Comparison of ENCODE assay signal across 8 cellular contexts in the genomic region with DNA sequence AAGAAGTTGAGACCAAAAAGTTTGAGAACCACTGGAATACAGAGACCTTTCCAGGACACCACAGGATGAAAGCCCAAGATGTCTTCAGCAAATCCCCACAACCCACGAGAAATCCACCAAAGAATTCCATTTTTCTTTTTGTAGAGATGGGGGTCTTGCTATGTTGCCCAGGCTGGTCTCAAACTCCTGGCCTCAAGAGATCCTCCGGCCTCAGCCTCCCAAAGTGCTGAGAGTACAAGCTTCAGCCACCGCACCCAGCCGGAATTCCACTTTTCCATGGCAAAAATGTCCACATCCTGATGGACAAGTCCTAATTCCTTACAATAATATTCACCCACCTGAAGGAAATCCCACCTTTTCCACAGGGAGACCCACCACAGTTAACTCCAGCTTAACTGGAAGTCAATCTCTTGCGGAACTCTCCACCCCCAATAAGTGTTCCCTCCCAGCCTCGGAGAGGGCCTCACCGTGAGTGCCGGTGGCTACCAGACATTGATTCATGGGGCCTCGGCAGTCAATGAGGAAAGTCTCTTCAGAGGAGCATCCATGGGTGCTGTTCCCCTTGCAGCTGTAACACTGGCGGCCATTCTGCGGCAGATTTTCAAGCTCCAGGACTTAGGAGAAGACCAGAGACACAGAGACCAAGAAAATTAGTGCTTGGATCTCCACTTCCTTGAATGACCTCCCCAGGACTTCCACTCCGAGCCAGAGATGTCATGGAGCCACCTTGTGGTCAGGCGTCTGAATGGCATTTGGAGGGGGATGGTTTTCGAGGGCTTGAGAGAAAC. TPM values are rescaled to one million over a fixed set of nuclear protein-coding genes. Genes with fewer than 3 reads are reported as not detected.
A peak's percentile ranks its signal among the peaks of the same experiment; 100 is the strongest.
DNase-seq lines count a peak whose midpoint lies in the region; ATAC-seq, FAIRE-seq and TF ChIP-seq lines count a peak whose summit lies in the region.

No MANE protein-coding gene starts in this region.

- CTCF ChIA-PET in activated B cell treated with CpG ODN at 0.5 μM for 24 hours (lab: Charles Lee) (interaction anchor here (2.1 to 2.5 kb wide), 2 partner anchors 97 to 205 kb away, joined by 6 to 7 read pairs; no protein-coding TSS in a partner anchor), endothelial cell of umbilical vein (lab: Charles Lee) (interaction anchor here (0.8 to 3.6 kb wide), 12 partner anchors 10 to 219 kb away, joined by 3 to 27 read pairs (median 4); a partner anchor contains a TSS)

- no peak for TF ChIP-seq POLR2A in endothelial cell of umbilical vein (IDR thresholded peaks at IDR 0.05; ENCODE audit: low read depth, low read length)

- intact Hi-C loops in activated B cell treated with CpG ODN at 0.5 μM for 24 hours (cut with micrococcal nuclease) (loop anchor here (1.0 kb wide), 2 partner anchors 58 to 97 kb away; no protein-coding TSS in a partner anchor), endothelial cell of umbilical vein (cut with micrococcal nuclease) (loop anchor here (1.0 kb wide), 5 partner anchors 56 to 219 kb away; a partner anchor contains a TSS), mucosa of descending colon (cut with DNase I, micrococcal nuclease) (loop anchor here in 1 of 2 donors (10.0 kb wide), 1 partner anchor 117 kb away; a partner anchor contains a TSS)

- H3K4me3 ChIP-seq in endothelial cell of umbilical vein (replicated peaks in 1 of 3; ENCODE audit: insufficient read depth in 1 of 3, low read depth in 1 of 3, low read length in 3 of 3) (peak overlapping the region in 1 of 3 experiments; percentile 7), mucosa of descending colon (no peak overlapping the region)

- H3K4me1 ChIP-seq in endothelial cell of umbilical vein (ENCODE audit: control insufficient read depth, extremely low read depth, insufficient read depth, low read length) (no peaks in the 10 kb centered on the region), mucosa of descending colon (ENCODE audit: low read depth) (no peaks in the 10 kb centered on the region)

- no peak overlapping the region for H3K9ac ChIP-seq in endothelial cell of umbilical vein (replicated peaks; ENCODE audit: extremely low read depth, insufficient read depth, low read length)

- H3K27me3 Mint-ChIP-seq in activated B cell treated with CpG ODN at 0.5 μM for 24 hours: peaks cover 3% of the 10 kb centered on the region

- BruUV-seq in endothelial cell of umbilical vein (replicated peaks; lab: Mats Ljungman, UMichigan): no TSS peak

- dilution Hi-C loops in endothelial cell of umbilical vein (cut with MboI; ENCODE audit: extremely low pct_ligation_motif_present, low sequenced_read_pairs): no loop called here

- TF ChIP-seq CTCF in activated B cell treated with CpG ODN at 0.5 μM for 24 hours (IDR thresholded peaks at IDR 0.05) (peak; percentile 32), endothelial cell of umbilical vein (IDR thresholded peaks at IDR 0.05; ENCODE audit: extremely low read depth in 1 of 2, insufficient read depth in 1 of 2, low read depth in 1 of 2, low read length in 2 of 2) (peak; percentile 82 to 86), mucosa of descending colon (IDR thresholded peaks at IDR 0.05) (peak; percentile 54)

- H3K9me3 ChIP-seq in endothelial cell of umbilical vein (replicated peaks; ENCODE audit: control insufficient read depth, insufficient read depth, low read length): no peaks in the 10 kb centered on the region
- no peaks in the 10 kb centered on the region for H3K9me3 ChIP-seq in mucosa of descending colon

- no peak overlapping the region for H3K4me3 Mint-ChIP-seq in activated B cell treated with CpG ODN at 0.5 μM for 24 hours

- H3K9me1 ChIP-seq in endothelial cell of umbilical vein (replicated peaks; ENCODE audit: control insufficient read depth, extremely low read depth, insufficient read depth, low read length): no peaks in the 10 kb centered on the region

- peak; percentile 96 for FAIRE-seq in endothelial cell of umbilical vein (lab: Jason Lieb, UNC)

- H2AFZ ChIP-seq in endothelial cell of umbilical vein (ENCODE audit: low read depth, low read length): peak overlapping the region; percentile 25

- H3K27ac ChIP-seq in endothelial cell of umbilical vein (ENCODE audit: insufficient read depth, low read depth, low read length): no peak overlapping the region

- H3K79me2 ChIP-seq in endothelial cell of umbilical vein (ENCODE audit: control insufficient read depth, insufficient read depth, low read length): no peaks in the 10 kb centered on the region

- POLR2A ChIA-PET in activated B cell treated with CpG ODN at 0.5 μM for 24 hours (lab: Charles Lee): no interaction called here
- POLR2A ChIA-PET in endothelial cell of umbilical vein (lab: Charles Lee): no interaction called here

- H3K36me3 ChIP-seq in endothelial cell of umbilical vein (ENCODE audit: control insufficient read depth in 2 of 2, extremely low read depth in 1 of 2, insufficient read depth in 2 of 2, low read length in 2 of 2) (peaks cover 5 to 8% of the 10 kb centered on the region in 2 experiments), mucosa of descending colon (ENCODE audit: low read depth) (peaks cover 6% of the 10 kb centered on the region)

- peak; percentile 57 for ATAC-seq in activated B cell treated with CpG ODN at 0.5 μM for 24 hours (ENCODE audit: low read depth)
- peak; percentile 88 for ATAC-seq in mucosa of descending colon
- no peak for ATAC-seq in GM19452 (IDR thresholded peaks at IDR 0.05; ENCODE audit: unreplicated experiment)

- H3K9me3 Mint-ChIP-seq in activated B cell treated with CpG ODN at 0.5 μM for 24 hours: no peaks in the 10 kb centered on the region

- no peaks in the 10 kb centered on the region for H3K27me3 ChIP-seq in endothelial cell of umbilical vein (ENCODE audit: control insufficient read depth in 2 of 2, insufficient read depth in 2 of 2, low read length in 2 of 2)

- H3K36me3 Mint-ChIP-seq in activated B cell treated with CpG ODN at 0.5 μM for 24 hours (ENCODE audit: low read depth): no peaks in the 10 kb centered on the region

- H3K27ac Mint-ChIP-seq in activated B cell treated with CpG ODN at 0.5 μM for 24 hours: no peak overlapping the region

- DNase-seq in activated naive CD4-positive, alpha-beta T cell treated with Interleukin-2 at 50 U/mL for 16 hours: peak; percentile 37
- no peak for DNase-seq in activated naive CD4-positive, alpha-beta T cell (lab: John Stamatoyannopoulos, UW)
- DNase-seq in NCI-H146 (lab: John Stamatoyannopoulos, UW) (peak; percentile 70), activated B cell treated with CpG ODN at 0.5 μM for 24 hours (no peak), endothelial cell of umbilical vein (ENCODE audit: low read depth, low spot score) (peak; percentile 77), mucosa of descending colon (peak in 2 of 3 donors; percentile 76), superior temporal gyrus (ENCODE audit: extremely low spot score) (peak; percentile 90)

- H3K4me2 ChIP-seq in endothelial cell of umbilical vein (ENCODE audit: insufficient read depth, low read length): no peak overlapping the region

- H3K4me1 Mint-ChIP-seq in activated B cell treated with CpG ODN at 0.5 μM for 24 hours: no peaks in the 10 kb centered on the region

- no peaks in the 10 kb centered on the region for H4K20me1 ChIP-seq in endothelial cell of umbilical vein (replicated peaks; ENCODE audit: control insufficient read depth, extremely low read depth, insufficient read depth, low read length)

RNA-seq across cellular contexts. Expression of a gene that starts 12.3 kb away (rescaled TPM):
- total RNA-seq in activated B cell treated with CpG ODN at 0.5 μM for 24 hours (0.95 TPM in 1 of 2 replicates, not detected in the other), endothelial cell of umbilical vein (6.7 and 7.5 TPM in 2 replicates), mucosa of descending colon (10 to 100 TPM in 1 of 3 donors, 1 to 10 TPM in 2; 1.2 to 26.2 (median 3.4) TPM)
- 5.0 and 7.7 TPM in 2 replicates for polyA plus RNA-seq in endothelial cell of umbilical vein
- 4.3 and 6.2 TPM in 2 replicates for polyA plus RNA-seq in endothelial cell of umbilical vein (2011; cell fraction: cytosol; rRNA removed)
- 1.9 and 2.5 TPM in 2 replicates for polyA plus RNA-seq in endothelial cell of umbilical vein (2011; cell fraction: nucleus; rRNA removed)
- 4.9 and 10.7 TPM in 2 replicates for polyA plus RNA-seq in endothelial cell of umbilical vein (2012)
- polyA minus RNA-seq in endothelial cell of umbilical vein: 3.6 and 4.3 TPM in 2 replicates
- polyA minus RNA-seq in endothelial cell of umbilical vein (2011; cell fraction: cytosol; rRNA and poly(A)+ RNA removed): not detected
- polyA minus RNA-seq in endothelial cell of umbilical vein (2011; cell fraction: nucleus; rRNA and poly(A)+ RNA removed): 0.19 and 0.63 TPM in 2 replicates

RNA-seq across cellular contexts. Expression of a gene that starts 18.0 kb away (rescaled TPM):
- total RNA-seq in activated B cell treated with CpG ODN at 0.5 μM for 24 hours (0.66 and 0.71 TPM in 2 replicates), endothelial cell of umbilical vein (62.9 and 82.0 TPM in 2 replicates), mucosa of descending colon (100 to 1,000 TPM in 1 of 3 donors, 10 to 100 TPM in 2; 62.0 to 100 (median 75.1) TPM)
- 60.2 and 66.3 TPM in 2 replicates for polyA plus RNA-seq in endothelial cell of umbilical vein
- 69.1 and 72.2 TPM in 2 replicates for polyA plus RNA-seq in endothelial cell of umbilical vein (2011; cell fraction: cytosol; rRNA removed)
- polyA plus RNA-seq in endothelial cell of umbilical vein (2011; cell fraction: nucleus; rRNA removed): 54.9 and 66.5 TPM in 2 replicates
- polyA plus RNA-seq in endothelial cell of umbilical vein (2012): 88.6 and 102 TPM in 2 replicates
- polyA minus RNA-seq in endothelial cell of umbilical vein: 25.4 and 28.6 TPM in 2 replicates
- 24.4 TPM for polyA minus RNA-seq in endothelial cell of umbilical vein (2011; cell fraction: cytosol; rRNA and poly(A)+ RNA removed)
- polyA minus RNA-seq in endothelial cell of umbilical vein (2011; cell fraction: nucleus; rRNA and poly(A)+ RNA removed): 11.5 and 13.6 TPM in 2 replicates

RNA-seq across cellular contexts. Expression of a gene that starts 32.5 kb away (rescaled TPM):
- total RNA-seq in activated B cell treated with CpG ODN at 0.5 μM for 24 hours (26.2 and 29.1 TPM in 2 replicates), endothelial cell of umbilical vein (51.8 and 56.2 TPM in 2 replicates), mucosa of descending colon (10 to 100 TPM; 13.6 to 40.2 (median 19.4) TPM)
- 29.2 and 30.7 TPM in 2 replicates for polyA plus RNA-seq in endothelial cell of umbilical vein
- polyA plus RNA-seq in endothelial cell of umbilical vein (2011; cell fraction: cytosol; rRNA removed): 36.3 and 53.6 TPM in 2 replicates
- polyA plus RNA-seq in endothelial cell of umbilical vein (2011; cell fraction: nucleus; rRNA removed): 16.4 and 19.4 TPM in 2 replicates
- 36.4 and 59.1 TPM in 2 replicates for polyA plus RNA-seq in endothelial cell of umbilical vein (2012)
- 6.9 and 13.4 TPM in 2 replicates for polyA minus RNA-seq in endothelial cell of umbilical vein
- 2.5 TPM for polyA minus RNA-seq in endothelial cell of umbilical vein (2011; cell fraction: cytosol; rRNA and poly(A)+ RNA removed)
- 5.4 and 7.9 TPM in 2 replicates for polyA minus RNA-seq in endothelial cell of umbilical vein (2011; cell fraction: nucleus; rRNA and poly(A)+ RNA removed)

RNA-seq across cellular contexts. Expression of a gene that starts 40.1 kb away (rescaled TPM):
- total RNA-seq in activated B cell treated with CpG ODN at 0.5 μM for 24 hours (0.29 and 0.42 TPM in 2 replicates), endothelial cell of umbilical vein (0.27 and 0.32 TPM in 2 replicates), mucosa of descending colon (under 1 TPM; 0.14 to 0.63 (median 0.41) TPM)
- 0.13 and 0.17 TPM in 2 replicates for polyA plus RNA-seq in endothelial cell of umbilical vein
- 0.08 and 0.13 TPM in 2 replicates for polyA plus RNA-seq in endothelial cell of umbilical vein (2011; cell fraction: cytosol; rRNA removed)
- polyA plus RNA-seq in endothelial cell of umbilical vein (2011; cell fraction: nucleus; rRNA removed): 0.76 and 0.88 TPM in 2 replicates
- 0.20 and 0.37 TPM in 2 replicates for polyA plus RNA-seq in endothelial cell of umbilical vein (2012)
- 0.15 and 0.22 TPM in 2 replicates for polyA minus RNA-seq in endothelial cell of umbilical vein
- not detected for polyA minus RNA-seq in endothelial cell of umbilical vein (2011; cell fraction: cytosol; rRNA and poly(A)+ RNA removed)
- 0.29 and 0.34 TPM in 2 replicates for polyA minus RNA-seq in endothelial cell of umbilical vein (2011; cell fraction: nucleus; rRNA and poly(A)+ RNA removed)

RNA-seq across cellular contexts. Expression of a gene that starts 55.6 kb away (rescaled TPM):
- 14.5 and 17.3 TPM in 2 replicates for total RNA-seq in activated B cell treated with CpG ODN at 0.5 μM for 24 hours
- 19.5 and 20.3 TPM in 2 replicates for total RNA-seq in endothelial cell of umbilical vein
- 27.7 and 38.3 TPM in 2 replicates for polyA plus RNA-seq in endothelial cell of umbilical vein
- polyA plus RNA-seq in endothelial cell of umbilical vein (2011; cell fraction: cytosol; rRNA removed): 15.7 and 19.2 TPM in 2 replicates
- polyA plus RNA-seq in endothelial cell of umbilical vein (2011; cell fraction: nucleus; rRNA removed): 6.8 and 7.3 TPM in 2 replicates
- 14.8 and 16.0 TPM in 2 replicates for polyA plus RNA-seq in endothelial cell of umbilical vein (2012)
- 6.9 and 8.5 TPM in 2 replicates for polyA minus RNA-seq in endothelial cell of umbilical vein
- polyA minus RNA-seq in endothelial cell of umbilical vein (2011; cell fraction: cytosol; rRNA and poly(A)+ RNA removed): 5.0 TPM
- polyA minus RNA-seq in endothelial cell of umbilical vein (2011; cell fraction: nucleus; rRNA and poly(A)+ RNA removed): 6.8 and 9.3 TPM in 2 replicates
- 10 to 100 TPM; 15.4 to 18.9 (median 16.3) TPM for total RNA-seq in mucosa of descending colon

Comparison
In these comparisons a context has a peak if more than half of its experiments do, and no peak if none do; other contexts are left out.
1. DNase-seq: peak in activated naive CD4-positive, alpha-beta T cell treated with Interleukin-2 at 50 U/mL for 16 hours (single experiment), NCI-H146 (single experiment), endothelial cell of umbilical vein (single experiment), mucosa of descending colon (2 of 3) and superior temporal gyrus (single experiment); none in activated naive CD4-positive, alpha-beta T cell (0 of 4) and activated B cell treated with CpG ODN at 0.5 μM for 24 hours (single experiment).
2. CTCF ChIP-seq: peak in every context shown above with its lines; median percentile 84 in endothelial cell of umbilical vein; 54 in mucosa of descending colon; 32 in activated B cell treated with CpG ODN at 0.5 μM for 24 hours.
3. RNA of a gene that starts 18.0 kb away (total RNA-seq): 62.0 to 100 TPM in mucosa of descending colon and 62.9 to 82.0 TPM in endothelial cell of umbilical vein; 0.66 to 0.71 TPM in activated B cell treated with CpG ODN at 0.5 μM for 24 hours; every median in the first group is over 10 times any median in the second.